8 cellular contexts compared by ENCODE assay signal in genomic region chr4:47686294-47686872, GRCh38.
DNase-seq lines count a peak whose midpoint lies in the region; ATAC-seq and TF ChIP-seq lines count a peak whose summit lies in the region.

No MANE protein-coding gene starts in this region.

- H3K27me3 ChIP-seq in GM23248 (replicated peaks; ENCODE audit: insufficient read depth) (no peaks in the 10 kb centered on the region), MM.1S (replicated peaks; ENCODE audit: insufficient read depth, low read length) (no peaks in the 10 kb centered on the region), mesendoderm (ENCODE audit: insufficient read depth, low read length, poor library complexity) (no peaks in the 10 kb centered on the region)

- H2BK120ac ChIP-seq in mesendoderm (ENCODE audit: low read depth, low read length), result no peak overlapping the region

- in situ Hi-C loops in GM23248 (cut with MboI), result no loop called here

- no peak overlapping the region for H3K27ac ChIP-seq in GM23248
- H3K27ac ChIP-seq in MM.1S (ENCODE audit: low read length), result no peak overlapping the region
- no peak overlapping the region for H3K27ac ChIP-seq in mesendoderm (ENCODE audit: low read depth, low read length)

- ATAC-seq in activated CD4-positive, CD25-positive, alpha-beta regulatory T cell treated with anti-CD3 and anti-CD28 coated beads, Interleukin-2, amount 50 U/mL, for 24 hours, result peak; percentile 72 to 87

- no peak overlapping the region for H2AFZ ChIP-seq in GM23248
- H2AFZ ChIP-seq in MM.1S (ENCODE audit: low read length), result no peak overlapping the region

- no peak overlapping the region for H2AK5ac ChIP-seq in mesendoderm (ENCODE audit: low read length)

- H4K20me1 ChIP-seq in GM23248 (ENCODE audit: insufficient read depth) (no peaks in the 10 kb centered on the region), MM.1S (ENCODE audit: insufficient read depth, low read length) (no peaks in the 10 kb centered on the region)

- H3K4me3 ChIP-seq in GM23248, result no peak overlapping the region
- no peak overlapping the region for H3K4me3 ChIP-seq in MM.1S (ENCODE audit: low read length)
- H3K4me3 ChIP-seq in choroid plexus epithelial cell (ENCODE audit: low read depth, low read length), result no peak overlapping the region
- H3K4me3 ChIP-seq in mesendoderm (ENCODE audit: low read length), result no peak overlapping the region

- H3K36me3 ChIP-seq in GM23248 (ENCODE audit: low read depth) (no peaks in the 10 kb centered on the region), MM.1S (replicated peaks; ENCODE audit: insufficient read depth, low read length) (no peaks in the 10 kb centered on the region), mesendoderm (ENCODE audit: control insufficient read depth, insufficient read depth, low read length) (no peaks in the 10 kb centered on the region)

- WGBS in GM23248 (ENCODE audit: low coverage in 1 of 2, low lambda C conversion rate in 2 of 2, missing lambda C conversion rate in 2 of 2), 2 experiments, result 58 to 61% methylated on average over 9 of the region's 9 CpGs
- no CpG with 5 or more reads among the region's 9 CpGs for WGBS in mesendoderm (ENCODE audit: extremely low coverage, insufficient coverage, low lambda C conversion rate)

- H3K79me1 ChIP-seq in mesendoderm (ENCODE audit: low read length), result no peaks in the 10 kb centered on the region

- H3K56ac ChIP-seq in mesendoderm (ENCODE audit: low read length), result no peak overlapping the region

- H3K9me3 ChIP-seq in GM23248 (ENCODE audit: low read depth) (no peaks in the 10 kb centered on the region), MM.1S (replicated peaks; ENCODE audit: insufficient read depth, low read length) (no peaks in the 10 kb centered on the region)

- TF ChIP-seq CTCF in MM.1S (IDR thresholded peaks at IDR 0.05; ENCODE audit: low read length) (peak; percentile 81), choroid plexus epithelial cell (conservative IDR thresholded peaks at IDR 0.05; ENCODE audit: low read depth, low read length) (peak; percentile 84)

- H3F3A ChIP-seq in GM23248 (ENCODE audit: insufficient read depth) (no peaks in the 10 kb centered on the region), MM.1S (ENCODE audit: insufficient read depth, low read length) (no peaks in the 10 kb centered on the region)

- H4K5ac ChIP-seq in mesendoderm (ENCODE audit: low read length), result no peak overlapping the region

- H3K18ac ChIP-seq in mesendoderm (ENCODE audit: low read length), result no peak overlapping the region

- H4K8ac ChIP-seq in mesendoderm (ENCODE audit: low read depth, low read length), result no peak overlapping the region

- DNase-seq in GDM1 (lab: John Stamatoyannopoulos, UW) (peak; percentile 38), GM23248 (peak; percentile 46), MM.1S (peak; percentile 67), choroid plexus epithelial cell (ENCODE audit: low read depth) (peak; percentile 68), mesendoderm (peak; percentile 65), DMS153 treated with DMSO at 0.1 percent for 48 hours (lab: John Stamatoyannopoulos, UW; ENCODE audit: unreplicated experiment) (no peak)
- DNase-seq in stimulated activated CD8-positive, alpha-beta memory T cell treated with anti-CD3 and anti-CD28 coated beads, Interleukin-7, amount 100 ng/mL, for 4 hours (ENCODE audit: low read depth in 2 of 2), result peak; percentile 31 to 40

- no peak overlapping the region for H3K4me2 ChIP-seq in GM23248 (ENCODE audit: unreplicated experiment)
- no peak overlapping the region for H3K4me2 ChIP-seq in MM.1S (ENCODE audit: low read depth, low read length)
- no peak overlapping the region for H3K4me2 ChIP-seq in mesendoderm (ENCODE audit: low read length)

- H2BK15ac ChIP-seq in mesendoderm (replicated peaks; ENCODE audit: low read depth), result no peak overlapping the region

- H3K79me2 ChIP-seq in GM23248 (ENCODE audit: insufficient read depth) (no peaks in the 10 kb centered on the region), MM.1S (ENCODE audit: low read length) (no peaks in the 10 kb centered on the region), mesendoderm (ENCODE audit: control insufficient read depth, insufficient read depth, low read length) (no peaks in the 10 kb centered on the region)

- H3K4ac ChIP-seq in mesendoderm (ENCODE audit: low read depth, low read length), result no peak overlapping the region

- H3K9me2 ChIP-seq in GM23248 (ENCODE audit: insufficient read depth) (no peaks in the 10 kb centered on the region), MM.1S (replicated peaks; ENCODE audit: insufficient read depth, low read length) (no peaks in the 10 kb centered on the region)

- no peaks in the 10 kb centered on the region for H3K4me1 ChIP-seq in GM23248 (ENCODE audit: insufficient read depth)
- no peaks in the 10 kb centered on the region for H3K4me1 ChIP-seq in MM.1S (ENCODE audit: low read length)
- no peaks in the 10 kb centered on the region for H3K4me1 ChIP-seq in mesendoderm (ENCODE audit: control insufficient read depth, low read depth, low read length)

- H3K23ac ChIP-seq in mesendoderm (ENCODE audit: low read length), result no peak overlapping the region

- no peak overlapping the region for H2BK5ac ChIP-seq in mesendoderm (ENCODE audit: low read length)

- H3K9ac ChIP-seq in GM23248, result no peak overlapping the region
- no peak overlapping the region for H3K9ac ChIP-seq in MM.1S (ENCODE audit: low read length)
- H3K9ac ChIP-seq in mesendoderm (ENCODE audit: low read length), result no peak overlapping the region
